Comparison of ENCODE assay signal across 8 cellular contexts in genomic region chr2:205925373-205926337, GRCh38.
DNase-seq lines count a peak whose midpoint lies in the region; ATAC-seq and TF ChIP-seq lines count a peak whose summit lies in the region.

No MANE protein-coding gene starts in this region.

- no peak for DNase-seq in BJ (ENCODE audit: low read depth)
- DNase-seq in NCI-H774 (lab: John Stamatoyannopoulos, UW), result peak; percentile 62
- DNase-seq in activated CD8-positive, alpha-beta memory T cell treated with anti-CD3 and anti-CD28 coated beads, Interleukin-2, amount 50 U/mL, for 24 hours (ENCODE audit: extremely low read depth), result peak; percentile 39
- peak; percentile 55 for DNase-seq in epidermal melanocyte (ENCODE audit: insufficient read length, low spot score)
- peak; percentile 24 to 29 for DNase-seq in stimulated activated CD8-positive, alpha-beta memory T cell treated with anti-CD3 and anti-CD28 coated beads, Interleukin-4, amount 100 ng/mL, for 4 hours (ENCODE audit: low read depth in 2 of 2, low spot score in 1 of 2)

- no peaks in the 10 kb centered on the region for H3K9me3 ChIP-seq in mucosa of stomach (ENCODE audit: control insufficient read depth, low read length)

- POLR2A ChIA-PET in BJ (lab: Charles Lee), result no interaction called here

- no peaks in the 10 kb centered on the region for H3K36me3 ChIP-seq in BJ (ENCODE audit: control insufficient read depth, insufficient read depth, low read length)
- H3K36me3 ChIP-seq in mucosa of stomach (ENCODE audit: control insufficient read depth, insufficient read depth, low read length), result no peaks in the 10 kb centered on the region

- CTCF ChIA-PET in BJ (lab: Yijun Ruan, JAX), result interaction anchor here (0.6 to 4.3 kb wide), 33 partner anchors 9 to 1791 kb away, joined by 3 to 34 read pairs (median 4); partner anchors contain the start of gene NRP2

- peak; percentile 96 for TF ChIP-seq CTCF in BJ (IDR thresholded peaks at IDR 0.05; ENCODE audit: insufficient read depth, low read depth, low read length)

- H3K4me1 ChIP-seq in mucosa of stomach (ENCODE audit: control insufficient read depth, insufficient read depth, low read length), result peaks cover 24% of the 10 kb centered on the region

- ATAC-seq in GM19035 (IDR thresholded peaks at IDR 0.05; ENCODE audit: unreplicated experiment) (peak; percentile 98), HG03175 (IDR thresholded peaks at IDR 0.05; ENCODE audit: unreplicated experiment) (peak; percentile 97)

- H3K27me3 ChIP-seq in BJ (ENCODE audit: control insufficient read depth, insufficient read depth, low read length) (peaks cover 10% of the 10 kb centered on the region), mucosa of stomach (ENCODE audit: control insufficient read depth, insufficient read depth, low read length) (peaks cover 9% of the 10 kb centered on the region)

- H3K4me3 ChIP-seq in BJ (ENCODE audit: low read depth, low read length) (peak overlapping the region; percentile 21), mucosa of stomach (ENCODE audit: low read length) (no peak overlapping the region)

- peak overlapping the region; percentile 17 for H3K9ac ChIP-seq in mucosa of stomach (ENCODE audit: low read length)
